Comparison of ENCODE assay signal across 1 cellular context in genomic region chr21:17598437-17598836, GRCh38.
TF ChIP-seq lines count a peak whose summit lies in the region.

No MANE protein-coding gene starts in this region.

TF ChIP-seq in SK-N-SH, 30 proteins besides CTCF, POLR2A, EP300 and RAD21 (continued from another document):
- TF ChIP-seq REST (IDR thresholded peaks at IDR 0.05; ENCODE audit: low read depth, low read length) (no peak), RXRA (IDR thresholded peaks at IDR 0.05; ENCODE audit: borderline replicate concordance, low read depth) (no peak), YY1 (IDR thresholded peaks at IDR 0.05; ENCODE audit: low read depth) (no peak), PBX3 (IDR thresholded peaks at IDR 0.05) (no peak), NFIC (IDR thresholded peaks at IDR 0.05; ENCODE audit: borderline replicate concordance) (no peak), RCOR1 (IDR thresholded peaks at IDR 0.05; ENCODE audit: low read length) (no peak), TEAD4 (IDR thresholded peaks at IDR 0.05; ENCODE audit: borderline replicate concordance, insufficient read depth) (no peak)
